ENCODE assay signal across 8 cellular contexts in genomic region chr6:148761532-148761951, GRCh38. TPM values are rescaled to one million over a fixed set of nuclear protein-coding genes. Genes with fewer than 3 reads are reported as not detected.
A peak's percentile ranks its signal among the peaks of the same experiment; 100 is the strongest.
DNase-seq lines count a peak whose midpoint lies in the region; ATAC-seq, FAIRE-seq and TF ChIP-seq lines count a peak whose summit lies in the region.

No MANE protein-coding gene starts in this region.

- no peaks in the 10 kb centered on the region for H3K9me1 ChIP-seq in keratinocyte (ENCODE audit: control insufficient read depth, extremely low read depth, insufficient read depth, low read length)

- no peak for TF ChIP-seq CTCF in keratinocyte (optimal IDR thresholded peaks at IDR 0.05 in 1 of 3, IDR thresholded peaks at IDR 0.05 in 1 of 3, conservative IDR thresholded peaks at IDR 0.05 in 1 of 3; ENCODE audit: extremely low read depth in 1 of 3, insufficient read depth in 2 of 3, low read length in 3 of 3)
- TF ChIP-seq CTCF in thyroid gland (IDR thresholded peaks at IDR 0.05) = no peak

- DNase-seq in stimulated activated CD4-positive, alpha-beta T cell treated with anti-CD3 and anti-CD28 coated beads, Interleukin-15, amount 100 ng/mL, for 24 hours = peak; percentile 21
- DNase-seq in stimulated activated CD4-positive, alpha-beta T cell treated with anti-CD3 and anti-CD28 coated beads, Interleukin-1b, Interleukin-23, amount 100 ng/mL, for 48 hours = no peak
- DNase-seq in activated gamma-delta T cell treated with anti-CD3 and anti-CD28 coated beads, Interleukin-2, amount 50 U/mL, for 16 hours (ENCODE audit: low read depth) = peak; percentile 20
- DNase-seq in keratinocyte (ENCODE audit: low read depth, low spot score) (no peak), thyroid gland (peak; percentile 83 to 89), NCI-H524 treated with DMSO at 0.1 percent for 48 hours (lab: John Stamatoyannopoulos, UW) (no peak)

- ATAC-seq in GM18873 (IDR thresholded peaks at IDR 0.05; ENCODE audit: low FRiP score, unreplicated experiment) = no peak
- ATAC-seq in HG02642 (IDR thresholded peaks at IDR 0.05; ENCODE audit: poor library complexity, unreplicated experiment) = no peak

- H3K9me3 ChIP-seq in keratinocyte (ENCODE audit: control insufficient read depth, low read depth, low read length) (no peaks in the 10 kb centered on the region), thyroid gland (no peaks in the 10 kb centered on the region)

- no peaks in the 10 kb centered on the region for H3K36me3 ChIP-seq in keratinocyte (ENCODE audit: control insufficient read depth in 2 of 2, extremely low read depth in 1 of 2, insufficient read depth in 2 of 2, low read length in 2 of 2)
- H3K36me3 ChIP-seq in thyroid gland = no peaks in the 10 kb centered on the region

- TF ChIP-seq POLR2A in thyroid gland (IDR thresholded peaks at IDR 0.05) = no peak

- H2AFZ ChIP-seq in keratinocyte (ENCODE audit: control insufficient read depth, low read length) = no peak overlapping the region

- no peak for FAIRE-seq in keratinocyte (lab: Jason Lieb, UNC)

- intact Hi-C loops in thyroid gland (cut with DNase I) = no loop called here

- H3K4me2 ChIP-seq in keratinocyte (ENCODE audit: control insufficient read depth, extremely low read depth, insufficient read depth, low read depth, low read length) = peak overlapping the region; percentile 84

- dilution Hi-C loops in keratinocyte (cut with MboI; ENCODE audit: extremely low pct_ligation_motif_present, low sequenced_read_pairs) = no loop called here

- WGBS in thyroid gland, 2 donors = 5 to 6% methylated on average over 7 of the region's 7 CpGs

- H3K27me3 ChIP-seq in keratinocyte (ENCODE audit: control insufficient read depth, extremely low read depth, insufficient read depth, low read length) = no peaks in the 10 kb centered on the region
- no peaks in the 10 kb centered on the region for H3K27me3 ChIP-seq in thyroid gland

- no peaks in the 10 kb centered on the region for H4K20me1 ChIP-seq in keratinocyte (ENCODE audit: control insufficient read depth, extremely low read depth, insufficient read depth, low read length)

- no peak overlapping the region for H3K9ac ChIP-seq in keratinocyte (ENCODE audit: control insufficient read depth, extremely low read depth, insufficient read depth, low read length)

- no peak overlapping the region for H3K4me3 ChIP-seq in keratinocyte (ENCODE audit: control insufficient read depth in 2 of 3, extremely low read depth in 1 of 3, insufficient read depth in 2 of 3, low read depth in 1 of 3, low read length in 3 of 3)
- no peak overlapping the region for H3K4me3 ChIP-seq in thyroid gland (replicated peaks in 1 of 3)

- H3K4me1 ChIP-seq in keratinocyte (ENCODE audit: control insufficient read depth, extremely low read depth, insufficient read depth, low read length) (peaks cover 18% of the 10 kb centered on the region), thyroid gland (peaks cover 68 to 69% of the 10 kb centered on the region in 2 donors)

- H3K27ac ChIP-seq in keratinocyte (ENCODE audit: control insufficient read depth, insufficient read depth, low read length) (peak overlapping the region; percentile 78), thyroid gland (peak overlapping the region; percentile 76 to 95 (median 88))

- no peaks in the 10 kb centered on the region for H3K79me2 ChIP-seq in keratinocyte (ENCODE audit: control insufficient read depth, insufficient read depth, low read length)

RNA-seq across cellular contexts. Expression of gene UST, which starts 14.7 kb away (rescaled TPM):
- polyA plus RNA-seq in keratinocyte = 5.0 to 6.1 TPM (median 6.0 TPM) in 3 replicates
- polyA plus RNA-seq in keratinocyte (2011; ENCODE audit: low read depth) = 2.5 TPM
- polyA plus RNA-seq in keratinocyte (2011; cell fraction: cytosol; rRNA removed) = 4.8 and 7.8 TPM in 2 replicates
- polyA plus RNA-seq in keratinocyte (2011; cell fraction: nucleus; rRNA removed) = 5.3 and 6.3 TPM in 2 replicates
- polyA plus RNA-seq in keratinocyte (2012; ENCODE audit: low replicate concordance) = 4.6 and 6.3 TPM in 2 replicates
- polyA minus RNA-seq in keratinocyte = 3.8 to 10.5 TPM (median 5.8 TPM) in 3 replicates
- 3.5 TPM for polyA minus RNA-seq in keratinocyte (2011; cell fraction: cytosol; rRNA and poly(A)+ RNA removed)
- 4.5 and 7.1 TPM in 2 replicates for polyA minus RNA-seq in keratinocyte (2011; cell fraction: nucleus; rRNA and poly(A)+ RNA removed)
- 10 to 100 TPM; 73.4 to 91.2 (median 81.4) TPM for total RNA-seq in thyroid gland

Comparison
In these comparisons a context has a peak if more than half of its experiments do, and no peak if none do; other contexts are left out.
1. DNase-seq: peak in stimulated activated CD4-positive, alpha-beta T cell treated with anti-CD3 and anti-CD28 coated beads, Interleukin-15, amount 100 ng/mL, for 24 hours (single experiment), activated gamma-delta T cell treated with anti-CD3 and anti-CD28 coated beads, Interleukin-2, amount 50 U/mL, for 16 hours (single experiment) and thyroid gland (2 of 2); none in stimulated activated CD4-positive, alpha-beta T cell treated with anti-CD3 and anti-CD28 coated beads, Interleukin-1b, Interleukin-23, amount 100 ng/mL, for 48 hours (single experiment), keratinocyte (single experiment) and NCI-H524 treated with DMSO at 0.1 percent for 48 hours (single experiment).